10 cellular contexts compared by ENCODE assay signal in genomic region chr5:56329652-56330051, GRCh38.
DNase-seq lines count a peak whose midpoint lies in the region; ATAC-seq lines count a peak whose summit lies in the region.
"Had no signal": no experiment of that assay in that cellular context is flagged by ENCODE, and none has a peak within 500 bp of the region (broad histone marks: within the 10 kb centered on the region; RNA-seq: fewer than 3 reads in every experiment).

No MANE protein-coding gene starts in this region.

- DNase-seq in memory B cell (ENCODE audit: low spot score in 2 of 2) (no peak), NCI-H1092 (lab: John Stamatoyannopoulos, UW) (no peak), OCI-M2 (lab: John Stamatoyannopoulos, UW; ENCODE audit: unreplicated experiment) (no peak), mesenteric fat pad (ENCODE audit: low spot score) (no peak), NCI-H446 (lab: John Stamatoyannopoulos, UW) (no peak)
- DNase-seq: NCI-H1930 had no signal

- peaks cover 2% of the 10 kb centered on the region for H3K36me3 Mint-ChIP-seq in memory B cell

- H3K4me3 Mint-ChIP-seq in memory B cell, result peak overlapping the region; percentile 54
- H3K4me3 Mint-ChIP-seq: dendritic cell treated with granulocyte-macrophage colony-stimulating factor and Interleukin-4, amounts not matched to agents 40 ng/mL and 50 ng/mL, for 4 days had no signal

- H3K27me3 Mint-ChIP-seq in memory B cell, result no peaks in the 10 kb centered on the region

- peaks cover 2% of the 10 kb centered on the region for H3K9me3 Mint-ChIP-seq in memory B cell

- peak overlapping the region; percentile 93 for H3K27ac Mint-ChIP-seq in memory B cell
- H3K27ac Mint-ChIP-seq: dendritic cell treated with granulocyte-macrophage colony-stimulating factor and Interleukin-4, amounts not matched to agents 40 ng/mL and 50 ng/mL, for 4 days had no signal

- H3K4me1 Mint-ChIP-seq in memory B cell, result peaks cover 51% of the 10 kb centered on the region

- ATAC-seq in GM18511 (IDR thresholded peaks at IDR 0.05; ENCODE audit: unreplicated experiment), result peak; percentile 65
- peak; percentile 46 for ATAC-seq in GM21423 (IDR thresholded peaks at IDR 0.05; ENCODE audit: unreplicated experiment)
- ATAC-seq in HG03469 (IDR thresholded peaks at IDR 0.05; ENCODE audit: unreplicated experiment), result peak; percentile 51
- ATAC-seq in memory B cell (ENCODE audit: low read depth), result no peak
